Comparison of ENCODE assay signal across 15 cellular contexts in the genomic region with DNA sequence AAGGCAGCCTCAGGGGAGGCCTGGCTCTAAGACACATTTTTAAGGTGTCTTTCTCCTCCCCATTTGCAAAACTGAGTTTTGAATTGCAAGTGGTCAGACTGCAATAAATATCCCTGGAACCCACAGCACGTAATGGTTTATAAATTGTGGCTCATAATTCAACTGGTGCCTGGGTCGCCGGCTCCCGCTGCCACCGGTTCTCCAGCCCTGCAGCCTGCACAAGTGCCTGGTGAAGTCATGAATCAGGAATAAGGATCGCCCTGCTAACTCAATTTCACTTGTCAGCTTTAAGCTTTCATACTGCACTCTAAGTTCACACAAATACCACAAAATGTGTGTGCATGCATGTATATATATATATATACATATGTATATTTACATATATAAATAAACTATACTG.
A peak's percentile ranks its signal among the peaks of the same experiment; 100 is the strongest.
DNase-seq lines count a peak whose midpoint lies in the region; ATAC-seq and TF ChIP-seq lines count a peak whose summit lies in the region.
"Had no signal": no experiment of that assay in that cellular context is flagged by ENCODE, and none has a peak within 500 bp of the region (broad histone marks: within the 10 kb centered on the region; RNA-seq: fewer than 3 reads in every experiment).

No MANE protein-coding gene starts in this region.

- in situ Hi-C loops in GM13976 (cut with MboI; ENCODE audit: low sequenced_read_pairs, unreplicated experiment) = no loop called here

- TF ChIP-seq CTCF in GM13976 (IDR thresholded peaks at IDR 0.05; ENCODE audit: borderline replicate concordance, control extremely low read depth, extremely low read depth, insufficient read depth, missing control alignments) = no peak

- intact Hi-C loops in sciatic nerve (cut with DNase I) = no loop called here

- no peak for ATAC-seq in sciatic nerve
- no peak for ATAC-seq in GM21515 (IDR thresholded peaks at IDR 0.05; ENCODE audit: unreplicated experiment)
- no peak for ATAC-seq in GM19324 (IDR thresholded peaks at IDR 0.05; ENCODE audit: low FRiP score, unreplicated experiment)
- ATAC-seq: K562 had no signal

- DNase-seq in 8988T (peak; percentile 4), GM13976 (ENCODE audit: low spot score) (peak; percentile 5), islet precursor cell (peak; percentile 31), sciatic nerve (ENCODE audit: low spot score) (peak; percentile 19), NCI-H2107 (lab: John Stamatoyannopoulos, UW) (no peak), LoVo (ENCODE audit: low spot score) (no peak)
- DNase-seq: DND-41; HCEC 1CT; NCI-H1694 treated with DMSO at 0.1 percent for 48 hours; NCI-H510A; NCI-H748 treated with DMSO at 0.1 percent for 48 hours; NK-92 treated with Interleukin-12 subunit alpha and Interleukin-12 subunit beta, amount 100 ng/mL, for 24 hours had no signal

Comparison
In these comparisons a context has a peak if more than half of its experiments do, and no peak if none do; other contexts are left out.
1. DNase-seq: peak in 8988T (single experiment), GM13976 (single experiment), islet precursor cell (single experiment) and sciatic nerve (single experiment); none in NCI-H2107 (single experiment) and LoVo (single experiment).